17 cellular contexts compared by ENCODE assay signal in the genomic region with DNA sequence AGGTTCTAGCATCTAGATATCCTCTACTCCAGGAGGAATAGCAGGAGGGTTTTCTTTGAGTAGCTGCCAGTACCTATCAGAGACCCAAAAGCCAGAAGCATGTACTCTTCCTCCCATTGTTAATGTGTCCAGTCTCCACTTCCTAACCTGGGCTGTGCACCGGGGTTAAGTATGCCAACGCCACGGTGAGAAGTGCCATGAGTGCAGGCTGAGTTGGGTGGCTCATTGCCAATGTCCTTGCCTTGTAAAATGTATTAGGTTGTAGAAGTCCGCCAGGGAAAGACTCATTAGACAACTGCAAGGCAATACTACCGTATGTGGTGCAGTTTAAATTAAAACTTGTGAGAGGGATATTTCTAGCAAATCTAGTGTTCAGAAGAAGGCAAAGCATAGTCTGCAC. TPM values are rescaled to one million over a fixed set of nuclear protein-coding genes. Genes with fewer than 3 reads are reported as not detected.
"Had no signal": no experiment of that assay in that cellular context is flagged by ENCODE, and none has a peak within 500 bp of the region (broad histone marks: within the 10 kb centered on the region; RNA-seq: fewer than 3 reads in every experiment).

No MANE protein-coding gene starts in this region.

- H2AFZ ChIP-seq: hepatocyte had no signal

- H3K36me3 ChIP-seq: neutrophil, uterus had no signal

- DNase-seq: central memory CD4-positive, alpha-beta T cell; effector memory CD8-positive, alpha-beta T cell; esophagus squamous epithelium; foreskin fibroblast; glutamatergic neuron; kidney; naive thymus-derived CD8-positive, alpha-beta T cell; small intestine; stimulated activated CD4-positive, alpha-beta T cell treated with anti-CD3 and anti-CD28 coated beads, Interleukin-12 subunit alpha, Interleukin-12 subunit beta, amount 100 ng/mL, for 4 hours; stimulated activated naive CD4-positive, alpha-beta T cell treated with Interleukin-2 at 50 U/mL for 16 hours had no signal

- H3K9me3 ChIP-seq: esophagus squamous epithelium, gastroesophageal sphincter, neutrophil, uterus had no signal

- H3K79me2 ChIP-seq: hepatocyte had no signal

- H3K27me3 ChIP-seq: esophagus squamous epithelium, gastroesophageal sphincter, hepatocyte, neutrophil, uterus had no signal

- FAIRE-seq: kidney, small intestine had no signal

- ATAC-seq: effector memory CD8-positive, alpha-beta T cell; gastroesophageal sphincter; naive thymus-derived CD8-positive, alpha-beta T cell had no signal

- H3K4me3 ChIP-seq: esophagus squamous epithelium, gastroesophageal sphincter, hepatocyte, lung, uterus had no signal

- H3K27ac ChIP-seq: esophagus squamous epithelium, gastroesophageal sphincter, hepatocyte, neutrophil, uterus had no signal

- H3K4me1 ChIP-seq: esophagus squamous epithelium, gastroesophageal sphincter, uterus had no signal

- H3K4me2 ChIP-seq: hepatocyte had no signal

RNA-seq across cellular contexts. Expression of a gene that starts 55.0 kb away (rescaled TPM):
- total RNA-seq: mononuclear cell; naive thymus-derived CD8-positive, alpha-beta T cell had no signal
- polyA plus RNA-seq: naive thymus-derived CD8-positive, alpha-beta T cell; neural cell had no signal
